Comparison of ENCODE assay signal across 12 cellular contexts in genomic region chr7:23491502-23491901, GRCh38. TPM values are rescaled to one million over a fixed set of nuclear protein-coding genes. Genes with fewer than 3 reads are reported as not detected.
DNase-seq lines count a peak whose midpoint lies in the region; ATAC-seq lines count a peak whose summit lies in the region.
"Had no signal": no experiment of that assay in that cellular context is flagged by ENCODE, and none has a peak within 500 bp of the region (broad histone marks: within the 10 kb centered on the region; RNA-seq: fewer than 3 reads in every experiment).

No MANE protein-coding gene starts in this region.

- CTCF ChIA-PET in activated CD4-positive, alpha-beta T cell treated with anti-CD3 and anti-CD28 coated beads, Interleukin-2, amount 10 ng/mL, durations not matched to agents 7 days and 5 days (lab: Charles Lee): interaction anchor here (0.6 to 1.3 kb wide), 3 partner anchors 9 to 217 kb away, joined by 3 to 6 read pairs (median 3); no protein-coding TSS in a partner anchor

- peak overlapping the region; percentile 46 for H3K4me3 ChIP-seq in MG63

- H3K36me3 ChIP-seq in MG63: no peaks in the 10 kb centered on the region

- no peaks in the 10 kb centered on the region for H3K27me3 Mint-ChIP-seq in activated CD4-positive, alpha-beta T cell treated with anti-CD3 and anti-CD28 coated beads, Interleukin-2, amount 10 ng/mL, durations not matched to agents 7 days and 5 days
- no peaks in the 10 kb centered on the region for H3K27me3 Mint-ChIP-seq in activated naive CD8-positive, alpha-beta T cell treated with anti-CD3 and anti-CD28 coated beads, Interleukin-2, amount 10 ng/mL, durations not matched to agents 7 days and 5 days
- no peaks in the 10 kb centered on the region for H3K27me3 Mint-ChIP-seq in natural killer cell treated with Interleukin-12 subunit alpha and Interleukin-12 subunit beta and Interleukin-15 and Interleukin-18, amount 100 ng/mL, for 72 hours

- POLR2A ChIA-PET in activated CD4-positive, alpha-beta T cell treated with anti-CD3 and anti-CD28 coated beads, Interleukin-2, amount 10 ng/mL, durations not matched to agents 7 days and 5 days (lab: Charles Lee): no interaction called here
- POLR2A ChIA-PET in activated naive CD8-positive, alpha-beta T cell treated with anti-CD3 and anti-CD28 coated beads, Interleukin-2, amount 10 ng/mL, durations not matched to agents 7 days and 5 days (lab: Charles Lee): interaction anchor here (0.6 to 2.4 kb wide), 4 partner anchors 8 to 48 kb away, joined by 3 to 11 read pairs (median 4); no protein-coding TSS in a partner anchor

- no peak for DNase-seq in activated CD4-positive, alpha-beta T cell treated with anti-CD3 and anti-CD28 coated beads, Interleukin-2, amount 10 ng/mL, durations not matched to agents 7 days and 5 days
- no peak for DNase-seq in activated CD4-positive, alpha-beta T cell treated with anti-CD3 and anti-CD28 coated beads for 48 hours
- DNase-seq in MG63 (peak; percentile 5), NCI-H226 (no peak), dedifferentiated amniotic fluid mesenchymal stem cell (ENCODE audit: extremely low spot score) (no peak)
- DNase-seq in activated naive CD8-positive, alpha-beta T cell treated with anti-CD3 and anti-CD28 coated beads, Interleukin-2, amount 10 ng/mL, durations not matched to agents 7 days and 5 days: no peak
- DNase-seq in natural killer cell treated with Interleukin-12 subunit alpha and Interleukin-12 subunit beta and Interleukin-15 and Interleukin-18, amount 100 ng/mL, for 72 hours (ENCODE audit: low spot score): no peak
- DNase-seq: activated CD4-positive, alpha-beta T cell treated with anti-CD3 and anti-CD28 coated beads for 4 hours; DND-41; endodermal cell; NCI-H2107 had no signal

- ATAC-seq in activated naive CD8-positive, alpha-beta T cell treated with anti-CD3 and anti-CD28 coated beads, Interleukin-2, amount 10 ng/mL, durations not matched to agents 7 days and 5 days (ENCODE audit: low read depth): no peak
- ATAC-seq in natural killer cell treated with Interleukin-12 subunit alpha and Interleukin-12 subunit beta and Interleukin-15 and Interleukin-18, amount 100 ng/mL, for 72 hours: no peak
- ATAC-seq in GM19023 (IDR thresholded peaks at IDR 0.05; ENCODE audit: unreplicated experiment): no peak

- H3K9me3 Mint-ChIP-seq in activated CD4-positive, alpha-beta T cell treated with anti-CD3 and anti-CD28 coated beads, Interleukin-2, amount 10 ng/mL, durations not matched to agents 7 days and 5 days: no peaks in the 10 kb centered on the region
- no peaks in the 10 kb centered on the region for H3K9me3 Mint-ChIP-seq in activated naive CD8-positive, alpha-beta T cell treated with anti-CD3 and anti-CD28 coated beads, Interleukin-2, amount 10 ng/mL, durations not matched to agents 7 days and 5 days
- H3K9me3 Mint-ChIP-seq in natural killer cell treated with Interleukin-12 subunit alpha and Interleukin-12 subunit beta and Interleukin-15 and Interleukin-18, amount 100 ng/mL, for 72 hours: no peaks in the 10 kb centered on the region
- H3K9me3 Mint-ChIP-seq: endodermal cell had no signal

- peaks cover 7% of the 10 kb centered on the region for H3K36me3 Mint-ChIP-seq in activated CD4-positive, alpha-beta T cell treated with anti-CD3 and anti-CD28 coated beads, Interleukin-2, amount 10 ng/mL, durations not matched to agents 7 days and 5 days (ENCODE audit: low read depth)
- peaks cover 3% of the 10 kb centered on the region for H3K36me3 Mint-ChIP-seq in activated naive CD8-positive, alpha-beta T cell treated with anti-CD3 and anti-CD28 coated beads, Interleukin-2, amount 10 ng/mL, durations not matched to agents 7 days and 5 days
- H3K36me3 Mint-ChIP-seq in natural killer cell treated with Interleukin-12 subunit alpha and Interleukin-12 subunit beta and Interleukin-15 and Interleukin-18, amount 100 ng/mL, for 72 hours: no peaks in the 10 kb centered on the region

- H3K4me1 Mint-ChIP-seq in activated CD4-positive, alpha-beta T cell treated with anti-CD3 and anti-CD28 coated beads, Interleukin-2, amount 10 ng/mL, durations not matched to agents 7 days and 5 days: peaks cover 11% of the 10 kb centered on the region
- peaks cover 4% of the 10 kb centered on the region for H3K4me1 Mint-ChIP-seq in activated naive CD8-positive, alpha-beta T cell treated with anti-CD3 and anti-CD28 coated beads, Interleukin-2, amount 10 ng/mL, durations not matched to agents 7 days and 5 days
- H3K4me1 Mint-ChIP-seq in natural killer cell treated with Interleukin-12 subunit alpha and Interleukin-12 subunit beta and Interleukin-15 and Interleukin-18, amount 100 ng/mL, for 72 hours (ENCODE audit: low read depth in 2 of 2): peaks cover 0 to 2% of the 10 kb centered on the region in 2 donors
- H3K4me1 Mint-ChIP-seq: endodermal cell had no signal

- peak overlapping the region; percentile 78 for H3K4me3 Mint-ChIP-seq in activated CD4-positive, alpha-beta T cell treated with anti-CD3 and anti-CD28 coated beads, Interleukin-2, amount 10 ng/mL, durations not matched to agents 7 days and 5 days
- peak overlapping the region; percentile 88 for H3K4me3 Mint-ChIP-seq in activated naive CD8-positive, alpha-beta T cell treated with anti-CD3 and anti-CD28 coated beads, Interleukin-2, amount 10 ng/mL, durations not matched to agents 7 days and 5 days
- H3K4me3 Mint-ChIP-seq in natural killer cell treated with Interleukin-12 subunit alpha and Interleukin-12 subunit beta and Interleukin-15 and Interleukin-18, amount 100 ng/mL, for 72 hours: peak overlapping the region; percentile 87

- no peaks in the 10 kb centered on the region for H3K9me3 ChIP-seq in MG63

- H3K27me3 ChIP-seq in MG63: no peaks in the 10 kb centered on the region

- no peak overlapping the region for H3K27ac Mint-ChIP-seq in activated CD4-positive, alpha-beta T cell treated with anti-CD3 and anti-CD28 coated beads, Interleukin-2, amount 10 ng/mL, durations not matched to agents 7 days and 5 days
- no peak overlapping the region for H3K27ac Mint-ChIP-seq in activated naive CD8-positive, alpha-beta T cell treated with anti-CD3 and anti-CD28 coated beads, Interleukin-2, amount 10 ng/mL, durations not matched to agents 7 days and 5 days
- H3K27ac Mint-ChIP-seq in natural killer cell treated with Interleukin-12 subunit alpha and Interleukin-12 subunit beta and Interleukin-15 and Interleukin-18, amount 100 ng/mL, for 72 hours: peak overlapping the region in 1 of 2 donors; percentile 76
- H3K27ac Mint-ChIP-seq: endodermal cell had no signal

RNA-seq across cellular contexts. Expression of gene IGF2BP3, which starts 21.2 kb away (rescaled TPM):
- total RNA-seq in activated CD4-positive, alpha-beta T cell treated with anti-CD3 and anti-CD28 coated beads, Interleukin-2, amount 10 ng/mL, durations not matched to agents 7 days and 5 days: 1 to 10 TPM in 1 of 2 experiments, under 1 TPM in 1; 0.50 to 1.2 TPM
- 51.8 and 80.7 TPM in 2 replicates for total RNA-seq in MG63 (2014; rRNA removed; shearing (Covaris generic); ENCODE audit: low replicate concordance)
- under 1 TPM; 0.37 to 0.94 TPM for total RNA-seq in activated naive CD8-positive, alpha-beta T cell treated with anti-CD3 and anti-CD28 coated beads, Interleukin-2, amount 10 ng/mL, durations not matched to agents 7 days and 5 days
- total RNA-seq in natural killer cell treated with Interleukin-12 subunit alpha and Interleukin-12 subunit beta and Interleukin-15 and Interleukin-18, amount 100 ng/mL, for 72 hours: under 1 TPM; 0.31 to 0.95 TPM

RNA-seq across cellular contexts. Expression of gene TRA2A, which starts 40.3 kb away (rescaled TPM):
- 100 to 1,000 TPM; 109 to 143 TPM for total RNA-seq in activated CD4-positive, alpha-beta T cell treated with anti-CD3 and anti-CD28 coated beads, Interleukin-2, amount 10 ng/mL, durations not matched to agents 7 days and 5 days
- 7.9 and 17.9 TPM in 2 replicates for total RNA-seq in MG63 (2014; rRNA removed; shearing (Covaris generic); ENCODE audit: low replicate concordance)
- 100 to 1,000 TPM; 119 to 130 TPM for total RNA-seq in activated naive CD8-positive, alpha-beta T cell treated with anti-CD3 and anti-CD28 coated beads, Interleukin-2, amount 10 ng/mL, durations not matched to agents 7 days and 5 days
- total RNA-seq in natural killer cell treated with Interleukin-12 subunit alpha and Interleukin-12 subunit beta and Interleukin-15 and Interleukin-18, amount 100 ng/mL, for 72 hours: 100 to 1,000 TPM; 124 to 125 TPM

Comparison
In these comparisons a context has a peak if more than half of its experiments do, and no peak if none do; other contexts are left out.
1. RNA of gene IGF2BP3, which starts 21.2 kb away (total RNA-seq): 51.8 to 80.7 TPM in MG63; 0.50 to 1.2 TPM in activated CD4-positive, alpha-beta T cell treated with anti-CD3 and anti-CD28 coated beads, Interleukin-2, amount 10 ng/mL, durations not matched to agents 7 days and 5 days, 0.31 to 0.95 TPM in natural killer cell treated with Interleukin-12 subunit alpha and Interleukin-12 subunit beta and Interleukin-15 and Interleukin-18, amount 100 ng/mL, for 72 hours and 0.37 to 0.94 TPM in activated naive CD8-positive, alpha-beta T cell treated with anti-CD3 and anti-CD28 coated beads, Interleukin-2, amount 10 ng/mL, durations not matched to agents 7 days and 5 days; every median in the first group is over 10 times any median in the second.
2. Peak in every context shown above with its lines, with median percentiles within 50 percentile points of each other: H3K4me3 Mint-ChIP-seq.